In genomic region chr2:55966431-55967118, GRCh38 we compare ENCODE assay signal across 12 cellular contexts. TPM values are rescaled to one million over a fixed set of nuclear protein-coding genes. Genes with fewer than 3 reads are reported as not detected.
DNase-seq lines count a peak whose midpoint lies in the region; ATAC-seq and TF ChIP-seq lines count a peak whose summit lies in the region.
"Had no signal": no experiment of that assay in that cellular context is flagged by ENCODE, and none has a peak within 500 bp of the region (broad histone marks: within the 10 kb centered on the region; RNA-seq: fewer than 3 reads in every experiment).

No MANE protein-coding gene starts in this region.

- H3K4me3 ChIP-seq in esophagus muscularis mucosa (no peak overlapping the region), lower lobe of right lung (no peak overlapping the region)

- H3K4me1 ChIP-seq in esophagus muscularis mucosa (peaks cover 0 to 14% (median 0%) of the 10 kb centered on the region in 4 donors), lower lobe of right lung (no peaks in the 10 kb centered on the region)

- peak; percentile 37 to 60 for ATAC-seq in lower lobe of right lung
- no peak for ATAC-seq in GM18511 (IDR thresholded peaks at IDR 0.05; ENCODE audit: unreplicated experiment)
- ATAC-seq: effector memory CD8-positive, alpha-beta T cell had no signal

- no peaks in the 10 kb centered on the region for H3K36me3 Mint-ChIP-seq in glutamatergic neuron (ENCODE audit: unreplicated experiment)
- H3K36me3 Mint-ChIP-seq: activated naive CD4-positive, alpha-beta T cell treated with anti-CD3 and anti-CD28 coated beads, Interleukin-2, amount 50 U/mL, for 24 hours had no signal

- no peak overlapping the region for H3K27ac Mint-ChIP-seq in glutamatergic neuron (ENCODE audit: unreplicated experiment)
- H3K27ac Mint-ChIP-seq: activated naive CD4-positive, alpha-beta T cell treated with anti-CD3 and anti-CD28 coated beads, Interleukin-2, amount 50 U/mL, for 24 hours; effector memory CD8-positive, alpha-beta T cell had no signal

- WGBS in esophagus muscularis mucosa = 37% methylated on average over 6 of the region's 6 CpGs

- intact Hi-C loops in esophagus muscularis mucosa (cut with DNase I) (loop anchor here (5.0 kb wide), 1 partner anchor 199 kb away; no protein-coding TSS in a partner anchor), lower lobe of right lung (cut with DNase I) (loop anchor here (10.0 kb wide), 1 partner anchor 202 kb away; no protein-coding TSS in a partner anchor)

- no peak for TF ChIP-seq EP300 in esophagus muscularis mucosa (IDR thresholded peaks at IDR 0.05)

- H3K36me3 ChIP-seq in esophagus muscularis mucosa (no peaks in the 10 kb centered on the region), lower lobe of right lung (no peaks in the 10 kb centered on the region)

- H3K9me3 Mint-ChIP-seq in glutamatergic neuron (ENCODE audit: unreplicated experiment) = no peaks in the 10 kb centered on the region
- H3K9me3 Mint-ChIP-seq: activated naive CD4-positive, alpha-beta T cell treated with anti-CD3 and anti-CD28 coated beads, Interleukin-2, amount 50 U/mL, for 24 hours had no signal

- TF ChIP-seq CTCF in esophagus muscularis mucosa (IDR thresholded peaks at IDR 0.05) (no peak), lower lobe of right lung (IDR thresholded peaks at IDR 0.05) (no peak), glutamatergic neuron (IDR thresholded peaks at IDR 0.05; ENCODE audit: partially characterized antibody, unreplicated experiment) (no peak)

- peaks cover 0 to 5% (median 0%) of the 10 kb centered on the region in 4 donors for H3K9me3 ChIP-seq in esophagus muscularis mucosa
- no peaks in the 10 kb centered on the region for H3K9me3 ChIP-seq in lower lobe of right lung

- H3K27me3 ChIP-seq in esophagus muscularis mucosa = no peaks in the 10 kb centered on the region
- H3K27me3 ChIP-seq in lower lobe of right lung (ENCODE audit: low read depth) = no peaks in the 10 kb centered on the region

- H3K27ac ChIP-seq in esophagus muscularis mucosa (replicated peaks in 1 of 4) = peak overlapping the region; percentile 38 to 60 (median 46)
- no peak overlapping the region for H3K27ac ChIP-seq in lower lobe of right lung

- DNase-seq in NCI-H524 treated with DMSO at 0.1 percent for 48 hours (lab: John Stamatoyannopoulos, UW) = peak; percentile 10
- DNase-seq in esophagus muscularis mucosa (ENCODE audit: extremely low spot score) = no peak
- no peak for DNase-seq in lower lobe of right lung
- peak; percentile 23 for DNase-seq in superior temporal gyrus (ENCODE audit: extremely low spot score)
- DNase-seq in glutamatergic neuron = no peak
- no peak for DNase-seq in NCI-H1105 treated with DMSO at 0.1 percent for 48 hours (lab: John Stamatoyannopoulos, UW)
- no peak for DNase-seq in activated naive CD4-positive, alpha-beta T cell (lab: John Stamatoyannopoulos, UW)
- DNase-seq: activated CD4-positive, alpha-beta T cell treated with anti-CD3 and anti-CD28 coated beads for 4 hours; effector memory CD8-positive, alpha-beta T cell; NCI-H345 had no signal

- peaks cover 2% of the 10 kb centered on the region for H3K27me3 Mint-ChIP-seq in glutamatergic neuron (ENCODE audit: unreplicated experiment)
- H3K27me3 Mint-ChIP-seq: effector memory CD8-positive, alpha-beta T cell had no signal

- H3K4me3 Mint-ChIP-seq in glutamatergic neuron (ENCODE audit: unreplicated experiment) = no peak overlapping the region
- H3K4me3 Mint-ChIP-seq: activated naive CD4-positive, alpha-beta T cell treated with anti-CD3 and anti-CD28 coated beads, Interleukin-2, amount 50 U/mL, for 24 hours; effector memory CD8-positive, alpha-beta T cell had no signal

- no peak for TF ChIP-seq POLR2A in esophagus muscularis mucosa (IDR thresholded peaks at IDR 0.05; ENCODE audit: low read depth)

- no peaks in the 10 kb centered on the region for H3K4me1 Mint-ChIP-seq in glutamatergic neuron (ENCODE audit: low read depth, unreplicated experiment)
- H3K4me1 Mint-ChIP-seq: activated naive CD4-positive, alpha-beta T cell treated with anti-CD3 and anti-CD28 coated beads, Interleukin-2, amount 50 U/mL, for 24 hours had no signal

RNA-seq across cellular contexts. Expression of gene EFEMP1, which starts 43.0 kb away (rescaled TPM):
- total RNA-seq in esophagus muscularis mucosa = 100 to 1,000 TPM in 1 of 4 donors, 10 to 100 TPM in 3; 57.3 to 113 (median 81.2) TPM
- 219 TPM for total RNA-seq in lower lobe of right lung
- total RNA-seq in glutamatergic neuron (ENCODE audit: unreplicated experiment) = 1.2 TPM

Comparison
In these comparisons a context has a peak if more than half of its experiments do, and no peak if none do; other contexts are left out.
1. DNase-seq: peak in NCI-H524 treated with DMSO at 0.1 percent for 48 hours (single experiment) and superior temporal gyrus (single experiment); none in esophagus muscularis mucosa (single experiment), lower lobe of right lung (single experiment), glutamatergic neuron (single experiment), NCI-H1105 treated with DMSO at 0.1 percent for 48 hours (single experiment) and activated naive CD4-positive, alpha-beta T cell (0 of 4).
2. RNA of gene EFEMP1, which starts 43.0 kb away (total RNA-seq): 219 TPM in lower lobe of right lung (single experiment) and 57.3 to 113 TPM in esophagus muscularis mucosa; 1.2 TPM in glutamatergic neuron (single experiment); every median in the first group is over 10 times any median in the second.